25 cellular contexts compared by ENCODE assay signal in the genomic region with DNA sequence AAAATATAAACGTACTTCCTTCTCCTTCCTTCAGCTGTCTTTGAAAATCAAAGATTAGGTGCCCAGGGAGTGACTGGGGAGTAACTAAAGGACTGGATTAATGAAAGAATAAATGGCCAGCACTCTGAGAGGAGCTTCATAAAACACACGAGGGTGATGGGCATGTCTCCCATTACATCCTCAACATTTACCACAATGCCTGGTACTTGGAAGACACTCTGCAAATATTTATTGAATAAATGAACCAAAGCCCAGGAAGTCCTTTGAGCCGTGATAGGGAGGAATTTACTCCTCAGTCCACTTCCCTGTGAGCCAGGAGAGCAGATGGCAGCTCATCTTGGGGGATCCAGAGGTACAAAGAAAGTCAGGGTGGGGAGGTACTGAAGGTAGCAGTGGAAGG.
DNase-seq lines count a peak whose midpoint lies in the region; ATAC-seq and TF ChIP-seq lines count a peak whose summit lies in the region.
"Had no signal": no experiment of that assay in that cellular context is flagged by ENCODE, and none has a peak within 500 bp of the region (broad histone marks: within the 10 kb centered on the region; RNA-seq: fewer than 3 reads in every experiment).

No MANE protein-coding gene starts in this region.

- H3K9me2 ChIP-seq in PC-3 (replicated peaks; ENCODE audit: low read length): no peaks in the 10 kb centered on the region

- ATAC-seq in PC-3: peak; percentile 42; the same call in 1 of the 2 replicates
- ATAC-seq: SK-N-SH treated with all-trans-retinoic acid at 6 μM for 48 hours, T-cell had no signal

- POLR2A ChIA-PET in PC-3 (lab: Charles Lee; ENCODE audit: unreplicated experiment): no interaction called here

- H3K4me2 ChIP-seq in PC-3 (ENCODE audit: low read length): no peak overlapping the region
- H3K4me2 ChIP-seq: PC-9 had no signal

- H3K9ac ChIP-seq in PC-3 (ENCODE audit: low read length): no peak overlapping the region
- H3K9ac ChIP-seq: GM23248 had no signal

- peaks cover 7% of the 10 kb centered on the region for H3K27me3 Mint-ChIP-seq in T-helper 2 cell treated with Interferon-gamma antibody and Interleukin-4, amounts not matched to agents 5 μg/mL and 100 μg/mL, for 36 hours (ENCODE audit: low read depth)

- intact Hi-C loops in PC-3 (cut with micrococcal nuclease): no loop called here

- peaks cover 12% of the 10 kb centered on the region for H3K4me1 ChIP-seq in PC-3 (ENCODE audit: insufficient read depth, low read length)
- H3K4me1 ChIP-seq: HAP-1 had no signal

- no peak for TF ChIP-seq CTCF in PC-3 (conservative IDR thresholded peaks at IDR 0.05; ENCODE audit: low read depth, low read length)

- no peaks in the 10 kb centered on the region for H3F3A ChIP-seq in PC-3 (ENCODE audit: low read length, unreplicated experiment)

- no peaks in the 10 kb centered on the region for H3K79me2 ChIP-seq in PC-3 (ENCODE audit: low read length)

- H4K20me1 ChIP-seq in PC-3 (ENCODE audit: low read length): no peaks in the 10 kb centered on the region

- BruUV-seq in PC-3 (replicated peaks; lab: Mats Ljungman, UMichigan): no TSS peak

- no peak overlapping the region for H2AFZ ChIP-seq in PC-3 (ENCODE audit: low read length)
- H2AFZ ChIP-seq: GM23248, PC-9 had no signal

- H3K36me3 Mint-ChIP-seq in T-helper 2 cell treated with Interferon-gamma antibody and Interleukin-4, amounts not matched to agents 5 μg/mL and 100 μg/mL, for 36 hours (ENCODE audit: low read depth): no peaks in the 10 kb centered on the region
- H3K36me3 Mint-ChIP-seq: CD4-positive, CD25-positive, alpha-beta regulatory T cell; T-cell had no signal

- no peaks in the 10 kb centered on the region for H3K9me3 Mint-ChIP-seq in T-helper 2 cell treated with Interferon-gamma antibody and Interleukin-4, amounts not matched to agents 5 μg/mL and 100 μg/mL, for 36 hours
- H3K9me3 Mint-ChIP-seq: T-cell had no signal

- peak; percentile 9 for DNase-seq in NCI-H1436 treated with DMSO at 0.1 percent for 48 hours (lab: John Stamatoyannopoulos, UW)
- DNase-seq in NCI-H1436 (lab: John Stamatoyannopoulos, UW): no peak
- peak; percentile 80 for DNase-seq in NCI-H146 (lab: John Stamatoyannopoulos, UW)
- peak; percentile 29 for DNase-seq in NCI-H2196 treated with DMSO at 0.1 percent for 48 hours (lab: John Stamatoyannopoulos, UW; ENCODE audit: unreplicated experiment)
- DNase-seq in PC-3: no peak
- DNase-seq in putamen (ENCODE audit: low spot score): no peak
- no peak for DNase-seq in T-helper 2 cell treated with Interferon-gamma antibody and Interleukin-4, amounts not matched to agents 5 μg/mL and 100 μg/mL, for 36 hours (ENCODE audit: low spot score)
- no peak for DNase-seq in NCI-H2227 (lab: John Stamatoyannopoulos, UW; ENCODE audit: unreplicated experiment)
- DNase-seq: 8988T; Calu3; CD4-positive, CD25-positive, alpha-beta regulatory T cell; GDM1; GM23248; KG1; MV-4-11; NCI-H1694 treated with DMSO at 0.1 percent for 48 hours; NCI-H2227 treated with DMSO at 0.1 percent for 48 hours; NCI-H774; PC-9; SIG-M5; T-cell; T1000 had no signal

- no peak overlapping the region for H3K4me3 ChIP-seq in PC-3 (ENCODE audit: low read length)
- H3K4me3 ChIP-seq: GM23248, HAP-1, PC-9 had no signal

- no peaks in the 10 kb centered on the region for H3K9me3 ChIP-seq in PC-3 (ENCODE audit: low read length)

- H3K27ac Mint-ChIP-seq in T-helper 2 cell treated with Interferon-gamma antibody and Interleukin-4, amounts not matched to agents 5 μg/mL and 100 μg/mL, for 36 hours: no peak overlapping the region
- H3K27ac Mint-ChIP-seq: CD4-positive, CD25-positive, alpha-beta regulatory T cell; T-cell had no signal

- H3K27me3 ChIP-seq in PC-3 (ENCODE audit: low read length): no peaks in the 10 kb centered on the region

- no peak overlapping the region for H3K4me3 Mint-ChIP-seq in T-helper 2 cell treated with Interferon-gamma antibody and Interleukin-4, amounts not matched to agents 5 μg/mL and 100 μg/mL, for 36 hours
- H3K4me3 Mint-ChIP-seq: CD4-positive, CD25-positive, alpha-beta regulatory T cell; T-cell had no signal

- CTCF ChIA-PET in PC-3 (lab: Charles Lee): no interaction called here

- no peaks in the 10 kb centered on the region for H3K36me3 ChIP-seq in PC-3 (ENCODE audit: low read depth, low read length)
- H3K36me3 ChIP-seq: HAP-1 had no signal

- no peaks in the 10 kb centered on the region for H3K4me1 Mint-ChIP-seq in T-helper 2 cell treated with Interferon-gamma antibody and Interleukin-4, amounts not matched to agents 5 μg/mL and 100 μg/mL, for 36 hours (ENCODE audit: low read depth)
- H3K4me1 Mint-ChIP-seq: CD4-positive, CD25-positive, alpha-beta regulatory T cell; T-cell had no signal

- H3K27ac ChIP-seq in PC-3 (ENCODE audit: low read length): no peak overlapping the region
- H3K27ac ChIP-seq: GM23248, PC-9, RWPE1 had no signal

Comparison
In these comparisons a context has a peak if more than half of its experiments do, and no peak if none do; other contexts are left out.
1. DNase-seq: peak in NCI-H1436 treated with DMSO at 0.1 percent for 48 hours (single experiment), NCI-H146 (single experiment) and NCI-H2196 treated with DMSO at 0.1 percent for 48 hours (single experiment); none in NCI-H1436 (single experiment), PC-3 (single experiment), putamen (single experiment), T-helper 2 cell treated with Interferon-gamma antibody and Interleukin-4, amounts not matched to agents 5 μg/mL and 100 μg/mL, for 36 hours (single experiment) and NCI-H2227 (single experiment).